ENCODE assay signal across 8 cellular contexts in genomic region chr14:102777711-102778615, GRCh38. TPM values are rescaled to one million over a fixed set of nuclear protein-coding genes. Genes with fewer than 3 reads are reported as not detected.
A peak's percentile ranks its signal among the peaks of the same experiment; 100 is the strongest.
DNase-seq lines count a peak whose midpoint lies in the region; ATAC-seq and TF ChIP-seq lines count a peak whose summit lies in the region.

No MANE protein-coding gene starts in this region.

- H3K4me3 Mint-ChIP-seq in CD8-positive, alpha-beta memory T cell = peak overlapping the region; percentile 84 to 94 (median 91)
- H3K4me3 Mint-ChIP-seq in activated naive CD4-positive, alpha-beta T cell treated with anti-CD3 and anti-CD28 coated beads, Interleukin-2, amount 50 U/mL, for 24 hours = peak overlapping the region; percentile 96

- intact Hi-C loops in Right ventricle myocardium inferior (cut with DNase I) = loop anchor here (5.0 kb wide), 1 partner anchor 86 kb away; no protein-coding TSS in a partner anchor

- peak overlapping the region; percentile 56 for H2AFZ ChIP-seq in parathyroid adenoma

- H3K27me3 ChIP-seq in CD8-positive, alpha-beta memory T cell (ENCODE audit: insufficient read depth, low read length, poor library complexity, severe bottlenecking) = no peaks in the 10 kb centered on the region
- H3K27me3 ChIP-seq in parathyroid adenoma (ENCODE audit: control insufficient read depth, insufficient read depth, low read length) = no peaks in the 10 kb centered on the region

- H3K4me2 ChIP-seq in parathyroid adenoma (ENCODE audit: low read length) = peak overlapping the region; percentile 79

- no peak for TF ChIP-seq CTCF in parathyroid adenoma (IDR thresholded peaks at IDR 0.05)

- no peak overlapping the region for H3K9ac ChIP-seq in parathyroid adenoma

- peaks cover 52% of the 10 kb centered on the region for H3K4me1 ChIP-seq in CD8-positive, alpha-beta memory T cell (ENCODE audit: insufficient read depth, low read length)
- H3K4me1 ChIP-seq in parathyroid adenoma = no peaks in the 10 kb centered on the region

- peak overlapping the region; percentile 69 for H3K27ac ChIP-seq in CD8-positive, alpha-beta memory T cell (ENCODE audit: low read depth, low read length)
- no peak overlapping the region for H3K27ac ChIP-seq in parathyroid adenoma

- peak; percentile 6 to 52 (median 34) for DNase-seq in CD8-positive, alpha-beta memory T cell
- DNase-seq in LHCN-M2 (ENCODE audit: low read depth) (peak; percentile 30), Right ventricle myocardium inferior (ENCODE audit: missing footprints) (no peak), MV-4-11 (lab: John Stamatoyannopoulos, UW) (no peak)

- H3K36me3 Mint-ChIP-seq in CD8-positive, alpha-beta memory T cell = peaks cover 0 to 16% (median 0%) of the 10 kb centered on the region in 3 donors
- H3K36me3 Mint-ChIP-seq in activated naive CD4-positive, alpha-beta T cell treated with anti-CD3 and anti-CD28 coated beads, Interleukin-2, amount 50 U/mL, for 24 hours = peaks cover 18% of the 10 kb centered on the region

- H3K9me3 ChIP-seq in CD8-positive, alpha-beta memory T cell (ENCODE audit: low read length) = no peaks in the 10 kb centered on the region
- H3K9me3 ChIP-seq in parathyroid adenoma (ENCODE audit: control insufficient read depth, low read length) = no peaks in the 10 kb centered on the region

- CTCF ChIA-PET in CD8-positive, alpha-beta memory T cell (lab: Charles Lee) = interaction anchor here (1.0 to 1.2 kb wide), 2 partner anchors 14 to 28 kb away, joined by 3 to 4 read pairs; no protein-coding TSS in a partner anchor

- no peaks in the 10 kb centered on the region for H3K36me3 ChIP-seq in CD8-positive, alpha-beta memory T cell (ENCODE audit: insufficient read depth, low read length)
- H3K36me3 ChIP-seq in parathyroid adenoma (ENCODE audit: control insufficient read depth, insufficient read depth, low read length) = no peaks in the 10 kb centered on the region

- H3K4me3 ChIP-seq in CD8-positive, alpha-beta memory T cell (ENCODE audit: low read length) = peak overlapping the region; percentile 78
- H3K4me3 ChIP-seq in parathyroid adenoma (ENCODE audit: low read depth, low read length) = peak overlapping the region; percentile 60

- peaks cover 0 to 3% (median 0%) of the 10 kb centered on the region in 5 donors for H3K9me3 Mint-ChIP-seq in CD8-positive, alpha-beta memory T cell
- no peaks in the 10 kb centered on the region for H3K9me3 Mint-ChIP-seq in activated naive CD4-positive, alpha-beta T cell treated with anti-CD3 and anti-CD28 coated beads, Interleukin-2, amount 50 U/mL, for 24 hours

- H3K4me1 Mint-ChIP-seq in CD8-positive, alpha-beta memory T cell = peaks cover 45 to 67% (median 47%) of the 10 kb centered on the region in 3 donors
- peaks cover 56% of the 10 kb centered on the region for H3K4me1 Mint-ChIP-seq in activated naive CD4-positive, alpha-beta T cell treated with anti-CD3 and anti-CD28 coated beads, Interleukin-2, amount 50 U/mL, for 24 hours

- peak overlapping the region; percentile 79 to 97 (median 94) for H3K27ac Mint-ChIP-seq in CD8-positive, alpha-beta memory T cell
- H3K27ac Mint-ChIP-seq in activated naive CD4-positive, alpha-beta T cell treated with anti-CD3 and anti-CD28 coated beads, Interleukin-2, amount 50 U/mL, for 24 hours = peak overlapping the region; percentile 92

- POLR2A ChIA-PET in CD8-positive, alpha-beta memory T cell (lab: Charles Lee) = interaction anchor here (1.0 kb wide), 1 partner anchor 17 kb away, joined by 3 read pairs; no protein-coding TSS in a partner anchor

- peaks cover 25% of the 10 kb centered on the region for H3K79me2 ChIP-seq in parathyroid adenoma

- H3K27me3 Mint-ChIP-seq in CD8-positive, alpha-beta memory T cell = no peaks in the 10 kb centered on the region
- no peaks in the 10 kb centered on the region for H3K27me3 Mint-ChIP-seq in activated naive CD4-positive, alpha-beta T cell treated with anti-CD3 and anti-CD28 coated beads, Interleukin-2, amount 50 U/mL, for 24 hours

- ATAC-seq in GM21447 (IDR thresholded peaks at IDR 0.05; ENCODE audit: unreplicated experiment) (peak; percentile 4), Right ventricle myocardium inferior (peak; percentile 50), HG02938 (IDR thresholded peaks at IDR 0.05; ENCODE audit: unreplicated experiment) (no peak)

RNA-seq across cellular contexts. Expression of gene TRAF3, which starts 0.7 kb away (rescaled TPM):
- 10 to 100 TPM; 61.6 to 62.0 TPM for total RNA-seq in CD8-positive, alpha-beta memory T cell
- polyA plus RNA-seq in CD8-positive, alpha-beta memory T cell = 16.3 TPM
- total RNA-seq in LHCN-M2 (2014; rRNA removed) = 15.9 and 17.0 TPM in 2 replicates
- polyA plus RNA-seq in LHCN-M2 (2012) = 10.5 TPM
- 11.3 TPM for total RNA-seq in Right ventricle myocardium inferior

Comparison
In these comparisons a context has a peak if more than half of its experiments do, and no peak if none do; other contexts are left out.
1. DNase-seq: peak in CD8-positive, alpha-beta memory T cell (5 of 5) and LHCN-M2 (single experiment); none in Right ventricle myocardium inferior (single experiment) and MV-4-11 (single experiment).